In genomic region chr4:146957252-146957651, GRCh38 we compare ENCODE assay signal across 12 cellular contexts. TPM values are rescaled to one million over a fixed set of nuclear protein-coding genes. Genes with fewer than 3 reads are reported as not detected.
DNase-seq lines count a peak whose midpoint lies in the region; TF ChIP-seq lines count a peak whose summit lies in the region.
"Had no signal": no experiment of that assay in that cellular context is flagged by ENCODE, and none has a peak within 500 bp of the region (broad histone marks: within the 10 kb centered on the region; RNA-seq: fewer than 3 reads in every experiment).

No MANE protein-coding gene starts in this region.

- H3K36me3 ChIP-seq in right atrium auricular region = no peaks in the 10 kb centered on the region

- TF ChIP-seq CTCF in epithelial cell of esophagus (IDR thresholded peaks at IDR 0.05; ENCODE audit: insufficient read depth, low read depth, low read length, missing control alignments) (no peak), right atrium auricular region (IDR thresholded peaks at IDR 0.05) (no peak)

- H3K9me3 ChIP-seq in right atrium auricular region = no peaks in the 10 kb centered on the region
- H3K9me3 ChIP-seq: psoas muscle had no signal

- peaks cover 0 to 5% of the 10 kb centered on the region in 2 donors for H3K4me1 ChIP-seq in right atrium auricular region
- H3K4me1 ChIP-seq: psoas muscle had no signal

- H3K27ac ChIP-seq in right atrium auricular region = no peak overlapping the region
- H3K27ac ChIP-seq: psoas muscle had no signal

- no peaks in the 10 kb centered on the region for H3K27me3 ChIP-seq in right atrium auricular region

- H3K4me3 ChIP-seq in epithelial cell of esophagus (ENCODE audit: low read length) (no peak overlapping the region), skeletal muscle cell (ENCODE audit: low read depth, low read length) (no peak overlapping the region), right atrium auricular region (no peak overlapping the region)
- H3K4me3 ChIP-seq: psoas muscle had no signal

- DNase-seq in GM04503 (ENCODE audit: low read depth) (peak; percentile 80), OCI-M1 (lab: John Stamatoyannopoulos, UW) (peak; percentile 89), epithelial cell of esophagus (ENCODE audit: low read depth) (peak; percentile 74), skeletal muscle cell (ENCODE audit: low read depth) (peak; percentile 84), right atrium auricular region (ENCODE audit: low spot score) (no peak), NCI-H446 (lab: John Stamatoyannopoulos, UW) (no peak), ureter (ENCODE audit: low spot score) (no peak)
- DNase-seq: activated naive CD8-positive, alpha-beta T cell treated with anti-CD3 and anti-CD28 coated beads, Interleukin-2, amount 10 ng/mL, durations not matched to agents 7 days and 5 days; effector CD8-positive, alpha-beta T cell; NCI-H2107; psoas muscle had no signal

RNA-seq across cellular contexts. Expression of gene TTC29, which starts 11.6 kb away (rescaled TPM):
- total RNA-seq in right atrium auricular region = under 1 TPM in 1 of 2 donors, not detected in 1; 0.22 TPM
- total RNA-seq in ureter = 0.60 TPM
- total RNA-seq: activated CD8-positive, alpha-beta memory T cell treated with anti-CD3 and anti-CD28 coated beads for 36 hours; activated naive CD8-positive, alpha-beta T cell treated with anti-CD3 and anti-CD28 coated beads, Interleukin-2, amount 10 ng/mL, durations not matched to agents 7 days and 5 days; psoas muscle had no signal

Comparison
In these comparisons a context has a peak if more than half of its experiments do, and no peak if none do; other contexts are left out.
1. DNase-seq: peak in GM04503 (single experiment), OCI-M1 (single experiment), epithelial cell of esophagus (single experiment) and skeletal muscle cell (single experiment); none in right atrium auricular region (single experiment), NCI-H446 (0 of 2) and ureter (single experiment).